13 cellular contexts compared by ENCODE assay signal in the genomic region with DNA sequence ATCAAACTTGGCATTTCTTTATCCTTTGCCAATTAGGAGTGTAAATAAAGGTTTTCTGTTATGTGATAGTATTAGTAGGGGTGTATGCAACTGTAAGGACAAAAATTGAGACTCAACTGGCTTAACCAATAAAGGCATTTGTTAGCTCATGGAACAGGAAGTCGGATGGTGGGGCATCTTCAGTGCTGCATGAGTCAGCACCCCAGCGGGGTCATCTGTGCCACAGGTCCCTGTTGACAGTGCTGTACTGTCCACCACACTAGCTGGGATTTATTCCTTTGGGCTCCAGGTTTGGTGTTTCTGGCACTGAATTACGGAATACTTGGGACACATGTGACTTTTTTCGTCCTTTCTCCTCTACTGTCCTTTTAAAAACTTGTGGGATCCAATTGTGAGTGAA.
DNase-seq lines count a peak whose midpoint lies in the region; ATAC-seq lines count a peak whose summit lies in the region.
"Had no signal": no experiment of that assay in that cellular context is flagged by ENCODE, and none has a peak within 500 bp of the region (broad histone marks: within the 10 kb centered on the region; RNA-seq: fewer than 3 reads in every experiment).

No MANE protein-coding gene starts in this region.

- no peak overlapping the region for H3K18ac ChIP-seq in mesendoderm (ENCODE audit: low read length)

- no peaks in the 10 kb centered on the region for H3K27me3 Mint-ChIP-seq in activated naive CD8-positive, alpha-beta T cell treated with anti-CD3 and anti-CD28 coated beads, Interleukin-2, amount 50 U/mL, for 24 hours
- H3K27me3 Mint-ChIP-seq: activated B cell treated with CpG ODN at 0.5 μM for 24 hours had no signal

- no peaks in the 10 kb centered on the region for H3K9me3 ChIP-seq in BLaER1 treated with 17β-estradiol and CSF1 and Interleukin-3, amounts not matched to agents 10 nM and 100 nM (replicated peaks in 1 of 11)
- H3K9me3 ChIP-seq: tibial nerve had no signal

- H3K27ac ChIP-seq in BLaER1 treated with 17β-estradiol and CSF1 and Interleukin-3, amounts not matched to agents 10 nM and 100 nM, result peak overlapping the region in 10 of 11 experiments; percentile 39 to 95 (median 65); a peak in 19 of 22 replicates
- no peak overlapping the region for H3K27ac ChIP-seq in mesendoderm (ENCODE audit: low read depth, low read length)
- H3K27ac ChIP-seq: KMS-11, tibial nerve had no signal

- no peak overlapping the region for H2BK120ac ChIP-seq in mesendoderm (ENCODE audit: low read depth, low read length)

- H3K4me3 Mint-ChIP-seq in activated naive CD8-positive, alpha-beta T cell treated with anti-CD3 and anti-CD28 coated beads, Interleukin-2, amount 50 U/mL, for 24 hours, result no peak overlapping the region
- H3K4me3 Mint-ChIP-seq: activated B cell treated with CpG ODN at 0.5 μM for 24 hours had no signal

- H3K9ac ChIP-seq in BLaER1 treated with 17β-estradiol and CSF1 and Interleukin-3, amounts not matched to agents 10 nM and 100 nM, result peak overlapping the region in 2 of 11 experiments; percentile 1 to 11; a peak in 2 of 22 replicates
- H3K9ac ChIP-seq in mesendoderm (ENCODE audit: low read length), result no peak overlapping the region
- H3K9ac ChIP-seq: KMS-11 had no signal

- H3K79me1 ChIP-seq in mesendoderm (ENCODE audit: low read length), result peaks cover 27% of the 10 kb centered on the region

- peaks cover 26% of the 10 kb centered on the region for H3K79me2 ChIP-seq in mesendoderm (ENCODE audit: control insufficient read depth, insufficient read depth, low read length)

- H3K56ac ChIP-seq in mesendoderm (ENCODE audit: low read length), result no peak overlapping the region

- H3K4me3 ChIP-seq in BLaER1 treated with 17β-estradiol and CSF1 and Interleukin-3, amounts not matched to agents 10 nM and 100 nM, result no peak overlapping the region
- H3K4me3 ChIP-seq in mesendoderm (ENCODE audit: low read length), result no peak overlapping the region
- H3K4me3 ChIP-seq: tibial nerve had no signal

- peaks cover 62% of the 10 kb centered on the region for H3K36me3 Mint-ChIP-seq in activated naive CD8-positive, alpha-beta T cell treated with anti-CD3 and anti-CD28 coated beads, Interleukin-2, amount 50 U/mL, for 24 hours (ENCODE audit: low read depth)

- no peak for ATAC-seq in activated naive CD8-positive, alpha-beta T cell treated with anti-CD3 and anti-CD28 coated beads, Interleukin-2, amount 50 U/mL, for 24 hours
- ATAC-seq in HG03095 (IDR thresholded peaks at IDR 0.05; ENCODE audit: unreplicated experiment) (no peak), HG03135 (IDR thresholded peaks at IDR 0.05; ENCODE audit: unreplicated experiment) (no peak)

- no peak overlapping the region for H4K5ac ChIP-seq in mesendoderm (ENCODE audit: low read length)

- no peaks in the 10 kb centered on the region for H3K27me3 ChIP-seq in BLaER1 treated with 17β-estradiol and CSF1 and Interleukin-3, amounts not matched to agents 10 nM and 100 nM
- H3K27me3 ChIP-seq in mesendoderm (ENCODE audit: insufficient read depth, low read length, poor library complexity), result no peaks in the 10 kb centered on the region
- H3K27me3 ChIP-seq: tibial nerve had no signal

- H3K23ac ChIP-seq in mesendoderm (ENCODE audit: low read length), result no peak overlapping the region

- H3K4ac ChIP-seq in mesendoderm (ENCODE audit: low read depth, low read length), result no peak overlapping the region

- H3K27ac Mint-ChIP-seq in activated naive CD8-positive, alpha-beta T cell treated with anti-CD3 and anti-CD28 coated beads, Interleukin-2, amount 50 U/mL, for 24 hours, result peak overlapping the region; percentile 70
- H3K27ac Mint-ChIP-seq: activated B cell treated with CpG ODN at 0.5 μM for 24 hours had no signal

- H3K4me2 ChIP-seq in BLaER1 treated with 17β-estradiol and CSF1 and Interleukin-3, amounts not matched to agents 10 nM and 100 nM, result peak overlapping the region in 8 of 11 experiments; percentile 48 to 93 (median 72); a peak in 17 of 22 replicates
- no peak overlapping the region for H3K4me2 ChIP-seq in mesendoderm (ENCODE audit: low read length)
- H3K4me2 ChIP-seq: KMS-11 had no signal

- H4K8ac ChIP-seq in mesendoderm (ENCODE audit: low read depth, low read length), result no peak overlapping the region

- peaks cover 69% of the 10 kb centered on the region for H3K4me1 Mint-ChIP-seq in activated naive CD8-positive, alpha-beta T cell treated with anti-CD3 and anti-CD28 coated beads, Interleukin-2, amount 50 U/mL, for 24 hours

- no peaks in the 10 kb centered on the region for H3K9me3 Mint-ChIP-seq in activated naive CD8-positive, alpha-beta T cell treated with anti-CD3 and anti-CD28 coated beads, Interleukin-2, amount 50 U/mL, for 24 hours
- H3K9me3 Mint-ChIP-seq: activated B cell treated with CpG ODN at 0.5 μM for 24 hours had no signal

- H3K4me1 ChIP-seq in BLaER1 treated with 17β-estradiol and CSF1 and Interleukin-3, amounts not matched to agents 10 nM and 100 nM, result peaks cover 34 to 100% (median 72%) of the 10 kb centered on the region in 10 experiments
- peaks cover 10% of the 10 kb centered on the region for H3K4me1 ChIP-seq in mesendoderm (ENCODE audit: control insufficient read depth, low read depth, low read length)

- no peak overlapping the region for H2AK5ac ChIP-seq in mesendoderm (ENCODE audit: low read length)

- H4K20me1 ChIP-seq in BLaER1 treated with 17β-estradiol and CSF1 and Interleukin-3, amounts not matched to agents 10 nM and 100 nM, result peaks cover 18 to 61% (median 28%) of the 10 kb centered on the region in 11 experiments; a peak in 17 of 22 replicates

- WGBS in mesendoderm (ENCODE audit: extremely low coverage, insufficient coverage, low lambda C conversion rate), result no CpG with 5 or more reads among the region's 4 CpGs

- DNase-seq in HT1080 (ENCODE audit: low read depth) (peak; percentile 66), mesendoderm (peak; percentile 28), HUDEP-2 (lab: John Stamatoyannopoulos, UW; ENCODE audit: unreplicated experiment in 76 of 76) (no peak)
- DNase-seq in activated naive CD8-positive, alpha-beta T cell treated with anti-CD3 and anti-CD28 coated beads, Interleukin-2, amount 50 U/mL, for 24 hours, result no peak
- DNase-seq in activated CD8-positive, alpha-beta memory T cell treated with anti-CD3 and anti-CD28 coated beads for 24 hours, result no peak
- DNase-seq: activated B cell treated with CpG ODN at 0.5 μM for 24 hours; DMS79; NK-92 treated with Interleukin-12 subunit alpha and Interleukin-12 subunit beta, amount 100 ng/mL, for 24 hours had no signal

- H2BK15ac ChIP-seq in mesendoderm (replicated peaks; ENCODE audit: low read depth), result no peak overlapping the region

- H3K36me3 ChIP-seq in BLaER1 treated with 17β-estradiol and CSF1 and Interleukin-3, amounts not matched to agents 10 nM and 100 nM, result peaks cover 65 to 100% (median 89%) of the 10 kb centered on the region in 11 experiments
- peaks cover 4% of the 10 kb centered on the region for H3K36me3 ChIP-seq in mesendoderm (ENCODE audit: control insufficient read depth, insufficient read depth, low read length)

- no peak overlapping the region for H2BK5ac ChIP-seq in mesendoderm (ENCODE audit: low read length)

Comparison
In these comparisons a context has a peak if more than half of its experiments do, and no peak if none do; other contexts are left out.
1. DNase-seq: peak in HT1080 (single experiment) and mesendoderm (single experiment); none in activated naive CD8-positive, alpha-beta T cell treated with anti-CD3 and anti-CD28 coated beads, Interleukin-2, amount 50 U/mL, for 24 hours (single experiment), activated CD8-positive, alpha-beta memory T cell treated with anti-CD3 and anti-CD28 coated beads for 24 hours (single experiment) and HUDEP-2 (0 of 76).